ENCODE assay signal across 12 cellular contexts in genomic region chr11:111378185-111378772, GRCh38. TPM values are rescaled to one million over a fixed set of nuclear protein-coding genes. Genes with fewer than 3 reads are reported as not detected.
DNase-seq lines count a peak whose midpoint lies in the region; ATAC-seq and TF ChIP-seq lines count a peak whose summit lies in the region.
"Had no signal": no experiment of that assay in that cellular context is flagged by ENCODE, and none has a peak within 500 bp of the region (broad histone marks: within the 10 kb centered on the region; RNA-seq: fewer than 3 reads in every experiment).

No MANE protein-coding gene starts in this region.

- H3K4me3 ChIP-seq in BLaER1 treated with 17β-estradiol and CSF1 and Interleukin-3, amounts not matched to agents 10 nM and 100 nM: peak overlapping the region in 8 of 10 experiments; percentile 58 to 70 (median 62); a peak in 16 of 20 replicates
- H3K4me3 ChIP-seq: gastroesophageal sphincter had no signal

- H3K9me3 Mint-ChIP-seq in IgD-negative memory B cell: no peaks in the 10 kb centered on the region
- no peaks in the 10 kb centered on the region for H3K9me3 Mint-ChIP-seq in central memory CD8-positive, alpha-beta T cell
- no peaks in the 10 kb centered on the region for H3K9me3 Mint-ChIP-seq in osteocyte (ENCODE audit: unreplicated experiment)

- peaks cover 22 to 95% (median 77%) of the 10 kb centered on the region in 10 experiments for H3K4me1 ChIP-seq in BLaER1 treated with 17β-estradiol and CSF1 and Interleukin-3, amounts not matched to agents 10 nM and 100 nM

- peak overlapping the region in 10 of 11 experiments; percentile 63 to 98 (median 94); a peak in 18 of 22 replicates for H3K9ac ChIP-seq in BLaER1 treated with 17β-estradiol and CSF1 and Interleukin-3, amounts not matched to agents 10 nM and 100 nM

- H3K27me3 Mint-ChIP-seq in IgD-negative memory B cell: no peaks in the 10 kb centered on the region
- H3K27me3 Mint-ChIP-seq in central memory CD8-positive, alpha-beta T cell: peaks cover 11% of the 10 kb centered on the region
- H3K27me3 Mint-ChIP-seq in osteocyte (ENCODE audit: unreplicated experiment): peaks cover 24% of the 10 kb centered on the region

- no peaks in the 10 kb centered on the region for H4K20me1 ChIP-seq in BLaER1 treated with 17β-estradiol and CSF1 and Interleukin-3, amounts not matched to agents 10 nM and 100 nM

- peak overlapping the region; percentile 91 to 99 (median 96) for H3K4me3 Mint-ChIP-seq in IgD-negative memory B cell
- H3K4me3 Mint-ChIP-seq in central memory CD8-positive, alpha-beta T cell: peak overlapping the region; percentile 35
- H3K4me3 Mint-ChIP-seq in osteocyte (ENCODE audit: unreplicated experiment): no peak overlapping the region

- peaks cover 0 to 8% (median 0%) of the 10 kb centered on the region in 11 experiments; a peak in 5 of 22 replicates for H3K9me3 ChIP-seq in BLaER1 treated with 17β-estradiol and CSF1 and Interleukin-3, amounts not matched to agents 10 nM and 100 nM (replicated peaks in 1 of 11)
- H3K9me3 ChIP-seq: gastroesophageal sphincter had no signal

- H3K27me3 ChIP-seq in BLaER1 treated with 17β-estradiol and CSF1 and Interleukin-3, amounts not matched to agents 10 nM and 100 nM: no peaks in the 10 kb centered on the region
- H3K27me3 ChIP-seq: brain microvascular endothelial cell, gastroesophageal sphincter had no signal

- H3K36me3 Mint-ChIP-seq in IgD-negative memory B cell: peaks cover 14% of the 10 kb centered on the region
- peaks cover 3% of the 10 kb centered on the region for H3K36me3 Mint-ChIP-seq in central memory CD8-positive, alpha-beta T cell (ENCODE audit: insufficient read depth)
- H3K36me3 Mint-ChIP-seq in osteocyte (ENCODE audit: unreplicated experiment): no peaks in the 10 kb centered on the region

- ATAC-seq in GM18520 (IDR thresholded peaks at IDR 0.05; ENCODE audit: unreplicated experiment): peak; percentile 3
- no peak for ATAC-seq in central memory CD8-positive, alpha-beta T cell (replicated peaks; ENCODE audit: extremely low read depth, poor library complexity, severe bottlenecking)
- ATAC-seq in HG03039 (IDR thresholded peaks at IDR 0.05; ENCODE audit: unreplicated experiment): no peak
- no peak for ATAC-seq in GM21515 (IDR thresholded peaks at IDR 0.05; ENCODE audit: unreplicated experiment)
- ATAC-seq: PC-3 had no signal

- no peak for DNase-seq in central memory CD8-positive, alpha-beta T cell (ENCODE audit: low spot score in 2 of 2)
- DNase-seq in osteocyte (ENCODE audit: extremely low spot score, unreplicated experiment): no peak
- DNase-seq in NCI-H146 treated with DMSO at 0.1 percent for 48 hours (lab: John Stamatoyannopoulos, UW; ENCODE audit: unreplicated experiment): no peak
- DNase-seq: brain microvascular endothelial cell, DMS 273 treated with DMSO at 0.1 percent for 48 hours, PC-3 had no signal

- no peak for TF ChIP-seq CTCF in osteocyte (IDR thresholded peaks at IDR 0.05)

- H3K4me1 Mint-ChIP-seq in IgD-negative memory B cell: peaks cover 50 to 60% (median 57%) of the 10 kb centered on the region in 3 donors
- H3K4me1 Mint-ChIP-seq in central memory CD8-positive, alpha-beta T cell: peaks cover 5% of the 10 kb centered on the region
- no peaks in the 10 kb centered on the region for H3K4me1 Mint-ChIP-seq in osteocyte (ENCODE audit: unreplicated experiment)

- peak overlapping the region; percentile 99 to 100 (median 99) for H3K27ac Mint-ChIP-seq in IgD-negative memory B cell
- H3K27ac Mint-ChIP-seq in central memory CD8-positive, alpha-beta T cell (ENCODE audit: low read depth): no peak overlapping the region
- H3K27ac Mint-ChIP-seq in osteocyte (ENCODE audit: unreplicated experiment): no peak overlapping the region

- peaks cover 0 to 24% (median 6%) of the 10 kb centered on the region in 11 experiments; a peak in 10 of 22 replicates for H3K36me3 ChIP-seq in BLaER1 treated with 17β-estradiol and CSF1 and Interleukin-3, amounts not matched to agents 10 nM and 100 nM
- H3K36me3 ChIP-seq: brain microvascular endothelial cell, gastroesophageal sphincter had no signal

- H3K4me2 ChIP-seq in BLaER1 treated with 17β-estradiol and CSF1 and Interleukin-3, amounts not matched to agents 10 nM and 100 nM: peak overlapping the region; percentile 85 to 100 (median 96)

- peak overlapping the region in 10 of 11 experiments; percentile 57 to 100 (median 98); a peak in 19 of 22 replicates for H3K27ac ChIP-seq in BLaER1 treated with 17β-estradiol and CSF1 and Interleukin-3, amounts not matched to agents 10 nM and 100 nM
- H3K27ac ChIP-seq: brain microvascular endothelial cell, gastroesophageal sphincter had no signal

RNA-seq across cellular contexts. Expression of gene POU2AF1, which starts 0.8 kb away (rescaled TPM):
- polyA plus RNA-seq in IgD-negative memory B cell: 194 TPM
- total RNA-seq in osteocyte: not detected in 2 replicates
- total RNA-seq: PC-3 had no signal

Comparison
In these comparisons a context has a peak if more than half of its experiments do, and no peak if none do; other contexts are left out.
1. H3K27ac Mint-ChIP-seq: peak in IgD-negative memory B cell (3 of 3); none in central memory CD8-positive, alpha-beta T cell (single experiment) and osteocyte (single experiment).